10 cellular contexts compared by ENCODE assay signal in genomic region chr22:37803636-37804371, GRCh38. TPM values are rescaled to one million over a fixed set of nuclear protein-coding genes. Genes with fewer than 3 reads are reported as not detected.
DNase-seq lines count a peak whose midpoint lies in the region; ATAC-seq and TF ChIP-seq lines count a peak whose summit lies in the region.
"Had no signal": no experiment of that assay in that cellular context is flagged by ENCODE, and none has a peak within 500 bp of the region (broad histone marks: within the 10 kb centered on the region; RNA-seq: fewer than 3 reads in every experiment).

No MANE protein-coding gene starts in this region.

- no peak for TF ChIP-seq POLR2A in Peyer's patch (IDR thresholded peaks at IDR 0.05)

- H3K27ac ChIP-seq in Peyer's patch = peak overlapping the region in 3 of 4 donors; percentile 69 to 96 (median 78)
- H3K27ac ChIP-seq in foreskin keratinocyte = peak overlapping the region; percentile 82
- no peak overlapping the region for H3K27ac ChIP-seq in skeletal muscle tissue (ENCODE audit: low read depth, low read length)

- peak overlapping the region in 2 of 3 donors; percentile 70 to 97 for H3K9ac ChIP-seq in skeletal muscle tissue (ENCODE audit: low read depth in 1 of 3, low read length in 3 of 3)

- no peak for TF ChIP-seq CTCF in Peyer's patch (IDR thresholded peaks at IDR 0.05)
- no peak for TF ChIP-seq CTCF in foreskin keratinocyte (conservative IDR thresholded peaks at IDR 0.05)

- ATAC-seq in foreskin keratinocyte = no peak
- ATAC-seq in GM19463 (IDR thresholded peaks at IDR 0.05; ENCODE audit: unreplicated experiment) = no peak
- ATAC-seq in HG02571 (IDR thresholded peaks at IDR 0.05; ENCODE audit: unreplicated experiment) = no peak
- ATAC-seq in HG03025 (IDR thresholded peaks at IDR 0.05; ENCODE audit: low FRiP score, unreplicated experiment) = no peak
- ATAC-seq: activated CD4-positive, CD25-positive, alpha-beta regulatory T cell treated with anti-CD3 and anti-CD28 coated beads, Interleukin-2, amount 50 U/mL, for 24 hours had no signal

- H3K9me3 ChIP-seq in Peyer's patch = no peaks in the 10 kb centered on the region
- H3K9me3 ChIP-seq in skeletal muscle tissue (ENCODE audit: control insufficient read depth in 3 of 3, low read length in 3 of 3) = no peaks in the 10 kb centered on the region

- H3K4me1 ChIP-seq in Peyer's patch (peaks cover 0 to 48% (median 12%) of the 10 kb centered on the region in 4 donors), foreskin keratinocyte (no peaks in the 10 kb centered on the region), skeletal muscle tissue (ENCODE audit: control insufficient read depth in 3 of 3, insufficient read depth in 3 of 3, low read length in 3 of 3) (peaks cover 26 to 38% (median 37%) of the 10 kb centered on the region in 3 donors)

- peak overlapping the region in 2 of 4 donors; percentile 71 to 91 for H3K4me3 ChIP-seq in Peyer's patch
- H3K4me3 ChIP-seq in skeletal muscle tissue (ENCODE audit: low read length in 3 of 3) = no peak overlapping the region

- H3K36me3 ChIP-seq in Peyer's patch (no peaks in the 10 kb centered on the region), skeletal muscle tissue (ENCODE audit: control insufficient read depth in 3 of 3, insufficient read depth in 3 of 3, low read length in 3 of 3) (no peaks in the 10 kb centered on the region)

- H3K27me3 ChIP-seq in Peyer's patch (no peaks in the 10 kb centered on the region), foreskin keratinocyte (peaks cover 3% of the 10 kb centered on the region), skeletal muscle tissue (ENCODE audit: control insufficient read depth in 3 of 3, insufficient read depth in 3 of 3, low read length in 3 of 3) (peaks cover 0 to 4% (median 0%) of the 10 kb centered on the region in 3 donors)

- DNase-seq in NCI-H1092 treated with DMSO at 0.1 percent for 48 hours (lab: John Stamatoyannopoulos, UW) (peak; percentile 76), NCI-H1092 (lab: John Stamatoyannopoulos, UW) (no peak), Peyer's patch (no peak), foreskin keratinocyte (no peak)

RNA-seq across cellular contexts. Expression of gene GCAT, which starts 3.9 kb away (rescaled TPM):
- total RNA-seq in Peyer's patch = 1 to 10 TPM; 3.8 to 9.3 (median 8.9) TPM
- 17.5 and 20.1 TPM in 2 replicates for total RNA-seq in foreskin keratinocyte
- polyA plus RNA-seq in foreskin keratinocyte = 20.8 and 22.9 TPM in 2 replicates
- 9.9 TPM for total RNA-seq in skeletal muscle tissue

RNA-seq across cellular contexts. Expression of gene GALR3, which starts 19.4 kb away (rescaled TPM):
- total RNA-seq in Peyer's patch (not detected), foreskin keratinocyte (not detected in 2 replicates), skeletal muscle tissue (not detected)
- polyA plus RNA-seq in foreskin keratinocyte = not detected in 2 replicates
- total RNA-seq: HT-29 had no signal

RNA-seq across cellular contexts. Expression of gene ANKRD54, which starts 40.3 kb away (rescaled TPM):
- total RNA-seq in Peyer's patch (10 to 100 TPM; 24.9 to 43.3 (median 33.8) TPM), foreskin keratinocyte (19.7 and 20.6 TPM in 2 replicates), skeletal muscle tissue (3.7 TPM)
- 21.1 and 22.7 TPM in 2 replicates for polyA plus RNA-seq in foreskin keratinocyte

RNA-seq across cellular contexts. Expression of gene EIF3L, which starts 45.4 kb away (rescaled TPM):
- total RNA-seq in Peyer's patch (100 to 1,000 TPM; 123 to 229 (median 185) TPM), foreskin keratinocyte (346 and 417 TPM in 2 replicates), skeletal muscle tissue (706 TPM)
- polyA plus RNA-seq in foreskin keratinocyte = 386 and 396 TPM in 2 replicates
